Comparison of ENCODE assay signal across 8 cellular contexts in genomic region chr5:141969783-141970741, GRCh38.
DNase-seq lines count a peak whose midpoint lies in the region; TF ChIP-seq lines count a peak whose summit lies in the region.

No MANE protein-coding gene starts in this region.

- H3K4me1 ChIP-seq in HEK293 (ENCODE audit: control insufficient read depth, insufficient read depth, low read length) (peaks cover 6% of the 10 kb centered on the region), MM.1S (ENCODE audit: low read length) (peaks cover 8% of the 10 kb centered on the region; the same call in 1 of the 2 replicates), tibial artery (peaks cover 0 to 33% (median 9%) of the 10 kb centered on the region in 4 donors)

- peak overlapping the region; percentile 93 for H3K4me3 ChIP-seq in HEK293 (ENCODE audit: low read depth, low read length)
- peak overlapping the region; percentile 81 for H3K4me3 ChIP-seq in MM.1S (ENCODE audit: low read length)
- H3K4me3 ChIP-seq in tibial artery, result peak overlapping the region; percentile 73 to 85

- peaks cover 23% of the 10 kb centered on the region for H3F3A ChIP-seq in MM.1S (ENCODE audit: insufficient read depth, low read length)

- no peak for TF ChIP-seq CTCF in HEK293 (tag by site-specific recombination; IDR thresholded peaks at IDR 0.05)
- TF ChIP-seq CTCF in MM.1S (IDR thresholded peaks at IDR 0.05; ENCODE audit: low read length), result no peak
- no peak for TF ChIP-seq CTCF in tibial artery (IDR thresholded peaks at IDR 0.05)

- no peaks in the 10 kb centered on the region for H3K9me2 ChIP-seq in MM.1S (replicated peaks; ENCODE audit: insufficient read depth, low read length)

- peak overlapping the region; percentile 93 for H3K9ac ChIP-seq in MM.1S (ENCODE audit: low read length)

- no peak overlapping the region for H2AFZ ChIP-seq in MM.1S (ENCODE audit: low read length)

- H3K4me2 ChIP-seq in MM.1S (ENCODE audit: low read depth, low read length), result peak overlapping the region; percentile 86

- H4K20me1 ChIP-seq in MM.1S (ENCODE audit: insufficient read depth, low read length), result no peaks in the 10 kb centered on the region

- POLR2A ChIA-PET in HEK293 (lab: Yijun Ruan, JAX), result interaction anchor here (0.5 to 2.4 kb wide), 11 partner anchors 9 to 1858 kb away, joined by 3 to 19 read pairs (median 5); partner anchors contain the start of genes DELE1, HDAC3, PCDH1 and RELL2

- DNase-seq in DMS 273 (lab: John Stamatoyannopoulos, UW; ENCODE audit: unreplicated experiment), result peak; percentile 46
- no peak for DNase-seq in DMS 273 treated with DMSO at 0.1 percent for 48 hours (lab: John Stamatoyannopoulos, UW)
- DNase-seq in MM.1S, result peak; percentile 92
- DNase-seq in amniotic epithelial cell (ENCODE audit: low read depth), result peak; percentile 38
- DNase-seq in kidney tubule cell (ENCODE audit: low spot score), result peak; percentile 40
- DNase-seq in tibial artery, result no peak
- DNase-seq in NCI-H1092 (lab: John Stamatoyannopoulos, UW), result no peak

- H3K79me2 ChIP-seq in MM.1S (ENCODE audit: low read length), result peaks cover 41% of the 10 kb centered on the region

- H3K9me3 ChIP-seq in HEK293 (ENCODE audit: control insufficient read depth, insufficient read depth, low read depth, low read length) (no peaks in the 10 kb centered on the region), MM.1S (replicated peaks; ENCODE audit: insufficient read depth, low read length) (no peaks in the 10 kb centered on the region), tibial artery (no peaks in the 10 kb centered on the region)

- CTCF ChIA-PET in HEK293 (lab: Yijun Ruan, JAX), result interaction anchor here (0.6 to 5.3 kb wide), 24 partner anchors 8 to 406 kb away, joined by 3 to 42 read pairs (median 4); partner anchors contain the start of genes DELE1, GNPDA1 and PCDH1

- intact Hi-C loops in tibial artery (cut with DNase I; ENCODE audit: low total_unique reads), result no loop called here

- peaks cover 29 to 41% of the 10 kb centered on the region in 2 experiments for H3K36me3 ChIP-seq in HEK293 (ENCODE audit: control insufficient read depth in 2 of 2, insufficient read depth in 1 of 2, low read length in 2 of 2)
- no peaks in the 10 kb centered on the region; the same call in 1 of the 2 replicates for H3K36me3 ChIP-seq in MM.1S (replicated peaks; ENCODE audit: insufficient read depth, low read length)
- H3K36me3 ChIP-seq in tibial artery, result peaks cover 18 to 32% (median 23%) of the 10 kb centered on the region in 3 donors

- no peaks in the 10 kb centered on the region for H3K27me3 ChIP-seq in MM.1S (replicated peaks; ENCODE audit: insufficient read depth, low read length)
- no peaks in the 10 kb centered on the region for H3K27me3 ChIP-seq in tibial artery

- H3K27ac ChIP-seq in HEK293 (ENCODE audit: extremely low read depth, low read depth, low read length) (no peak overlapping the region), MM.1S (ENCODE audit: low read length) (peak overlapping the region; percentile 95), tibial artery (peak overlapping the region; percentile 95 to 97)

TF ChIP-seq in HEK293, 187 proteins besides CTCF, POLR2A, EP300 and RAD21:
- TF ChIP-seq ZFP69B (tag by site-specific recombination; IDR thresholded peaks at IDR 0.05) (no peak), GLIS1 (tag by site-specific recombination; IDR thresholded peaks at IDR 0.05) (peak; percentile 49), SCRT2 (tag by site-specific recombination; IDR thresholded peaks at IDR 0.05) (peak; percentile 68), ZNF664 (tag by site-specific recombination; IDR thresholded peaks at IDR 0.05) (peak; percentile 96), ZNF174 (tag by site-specific recombination; IDR thresholded peaks at IDR 0.05) (no peak)

Comparison
In these comparisons a context has a peak if more than half of its experiments do, and no peak if none do; other contexts are left out.
1. DNase-seq: peak in DMS 273 (single experiment), MM.1S (single experiment), amniotic epithelial cell (single experiment) and kidney tubule cell (single experiment); none in DMS 273 treated with DMSO at 0.1 percent for 48 hours (single experiment), tibial artery (0 of 2) and NCI-H1092 (single experiment).
2. Peak in every context shown above with its lines, with median percentiles within 50 percentile points of each other: H3K4me3 ChIP-seq.